8 cellular contexts compared by ENCODE assay signal in genomic region chr15:76139368-76140068, GRCh38.
DNase-seq lines count a peak whose midpoint lies in the region; ATAC-seq and TF ChIP-seq lines count a peak whose summit lies in the region.

No MANE protein-coding gene starts in this region.

- ATAC-seq in GM19452 (IDR thresholded peaks at IDR 0.05; ENCODE audit: unreplicated experiment): peak; percentile 63

- no peaks in the 10 kb centered on the region for H3K4me1 ChIP-seq in smooth muscle cell (ENCODE audit: low read depth)

- H3K9ac ChIP-seq in smooth muscle cell (ENCODE audit: low read depth): no peak overlapping the region

- peak; percentile 88 for TF ChIP-seq CTCF in smooth muscle cell (IDR thresholded peaks at IDR 0.05; ENCODE audit: borderline replicate concordance, insufficient read depth, poor library complexity, severe bottlenecking)

- no peaks in the 10 kb centered on the region for H3K9me3 ChIP-seq in smooth muscle cell (replicated peaks; ENCODE audit: low read depth)

- no peak overlapping the region for H3K4me2 ChIP-seq in smooth muscle cell

- H3K27me3 Mint-ChIP-seq in T-helper 2 cell treated with Interferon-gamma antibody and Interleukin-4, amounts not matched to agents 5 μg/mL and 100 μg/mL, for 36 hours (ENCODE audit: low read depth): peaks cover 26% of the 10 kb centered on the region

- DNase-seq in C1 segment of cervical spinal cord (lab: John Stamatoyannopoulos, UW) (peak in 11 of 14 donors; percentile 8 to 76 (median 29)), NAMALWA (ENCODE audit: low spot score) (peak; percentile 91), astrocyte of the hippocampus (ENCODE audit: low read depth, low spot score) (peak; percentile 87), iPS DF 4.7 (ENCODE audit: extremely low read depth, low spot score) (peak; percentile 87), smooth muscle cell (lab: John Stamatoyannopoulos, UW; ENCODE audit: unreplicated experiment) (peak; percentile 27), OCI-M2 (lab: John Stamatoyannopoulos, UW; ENCODE audit: unreplicated experiment) (no peak)
- peak; percentile 61 for DNase-seq in T-helper 2 cell treated with Interferon-gamma antibody and Interleukin-4, amounts not matched to agents 5 μg/mL and 100 μg/mL, for 36 hours (ENCODE audit: low spot score)

- WGBS in smooth muscle cell (ENCODE audit: low lambda C conversion rate): 27% methylated on average over 16 of the region's 16 CpGs

- H3K27ac Mint-ChIP-seq in T-helper 2 cell treated with Interferon-gamma antibody and Interleukin-4, amounts not matched to agents 5 μg/mL and 100 μg/mL, for 36 hours: no peak overlapping the region

- no peaks in the 10 kb centered on the region for H4K20me1 ChIP-seq in smooth muscle cell (ENCODE audit: low read depth)

- H3K36me3 Mint-ChIP-seq in T-helper 2 cell treated with Interferon-gamma antibody and Interleukin-4, amounts not matched to agents 5 μg/mL and 100 μg/mL, for 36 hours (ENCODE audit: low read depth): no peaks in the 10 kb centered on the region

- H3K36me3 ChIP-seq in smooth muscle cell (ENCODE audit: low read depth): no peaks in the 10 kb centered on the region

- no peaks in the 10 kb centered on the region for H3K79me2 ChIP-seq in smooth muscle cell (ENCODE audit: low read depth)

- no peak overlapping the region for H3K4me3 ChIP-seq in smooth muscle cell

- no peak overlapping the region for H3K4me3 Mint-ChIP-seq in T-helper 2 cell treated with Interferon-gamma antibody and Interleukin-4, amounts not matched to agents 5 μg/mL and 100 μg/mL, for 36 hours

- H3K27me3 ChIP-seq in smooth muscle cell (ENCODE audit: low read depth): no peaks in the 10 kb centered on the region

- H3F3A ChIP-seq in smooth muscle cell (ENCODE audit: low read depth): no peaks in the 10 kb centered on the region

- H3K27ac ChIP-seq in smooth muscle cell (ENCODE audit: low read depth): no peak overlapping the region

- H3K9me3 Mint-ChIP-seq in T-helper 2 cell treated with Interferon-gamma antibody and Interleukin-4, amounts not matched to agents 5 μg/mL and 100 μg/mL, for 36 hours: no peaks in the 10 kb centered on the region

- peaks cover 7% of the 10 kb centered on the region for H3K4me1 Mint-ChIP-seq in T-helper 2 cell treated with Interferon-gamma antibody and Interleukin-4, amounts not matched to agents 5 μg/mL and 100 μg/mL, for 36 hours (ENCODE audit: low read depth)

- peak overlapping the region; percentile 36 for H2AFZ ChIP-seq in smooth muscle cell (ENCODE audit: low read depth)
